Comparison of ENCODE assay signal across 21 cellular contexts in genomic region chr1:37868466-37868865, GRCh38. TPM values are rescaled to one million over a fixed set of nuclear protein-coding genes. Genes with fewer than 3 reads are reported as not detected.
A peak's percentile ranks its signal among the peaks of the same experiment; 100 is the strongest.
DNase-seq lines count a peak whose midpoint lies in the region; ATAC-seq and FAIRE-seq lines count a peak whose summit lies in the region.
"Had no signal": no experiment of that assay in that cellular context is flagged by ENCODE, and none has a peak within 500 bp of the region (broad histone marks: within the 10 kb centered on the region; RNA-seq: fewer than 3 reads in every experiment).

No MANE protein-coding gene starts in this region.

- no peak overlapping the region for H3K4me3 Mint-ChIP-seq in activated naive CD8-positive, alpha-beta T cell
- H3K4me3 Mint-ChIP-seq in activated naive CD8-positive, alpha-beta T cell treated with anti-CD3 and anti-CD28 coated beads for 36 hours = no peak overlapping the region
- no peak overlapping the region for H3K4me3 Mint-ChIP-seq in activated T-helper 1 cell treated with anti-CD3 and anti-CD28 coated beads, Interleukin-12 subunit alpha, Interleukin-12 subunit beta, Interleukin-2, Interleukin-4 antibody, amounts not matched to agents 30 ng/mL and 10 ng/mL and 1 ng/mL, durations not matched to agents 14 hours and 24 hours and 36 hours
- no peak overlapping the region for H3K4me3 Mint-ChIP-seq in effector memory CD8-positive, alpha-beta T cell
- H3K4me3 Mint-ChIP-seq: CD4-positive, alpha-beta T cell had no signal

- no peaks in the 10 kb centered on the region for H3K9me3 ChIP-seq in small intestine (ENCODE audit: control insufficient read depth, low read depth)
- H3K9me3 ChIP-seq: BLaER1 treated with 17β-estradiol and CSF1 and Interleukin-3, amounts not matched to agents 10 nM and 100 nM; SJCRH30 had no signal

- peaks cover 9% of the 10 kb centered on the region for H3K36me3 Mint-ChIP-seq in activated naive CD8-positive, alpha-beta T cell
- peaks cover 20% of the 10 kb centered on the region for H3K36me3 Mint-ChIP-seq in activated naive CD8-positive, alpha-beta T cell treated with anti-CD3 and anti-CD28 coated beads for 36 hours
- H3K36me3 Mint-ChIP-seq in activated T-helper 1 cell treated with anti-CD3 and anti-CD28 coated beads, Interleukin-12 subunit alpha, Interleukin-12 subunit beta, Interleukin-2, Interleukin-4 antibody, amounts not matched to agents 30 ng/mL and 10 ng/mL and 1 ng/mL, durations not matched to agents 14 hours and 24 hours and 36 hours (ENCODE audit: low read depth) = peaks cover 36% of the 10 kb centered on the region
- H3K36me3 Mint-ChIP-seq in effector memory CD8-positive, alpha-beta T cell (ENCODE audit: insufficient read depth) = peaks cover 82% of the 10 kb centered on the region

- no peak overlapping the region for H3K27ac ChIP-seq in small intestine (ENCODE audit: low read depth in 1 of 2, low read length in 1 of 2)
- H3K27ac ChIP-seq: BLaER1 treated with 17β-estradiol and CSF1 and Interleukin-3, amounts not matched to agents 10 nM and 100 nM; KMS-11; SJCRH30 had no signal

- no peaks in the 10 kb centered on the region for H3K27me3 Mint-ChIP-seq in activated naive CD8-positive, alpha-beta T cell
- H3K27me3 Mint-ChIP-seq in activated naive CD8-positive, alpha-beta T cell treated with anti-CD3 and anti-CD28 coated beads for 36 hours = no peaks in the 10 kb centered on the region
- H3K27me3 Mint-ChIP-seq in activated T-helper 1 cell treated with anti-CD3 and anti-CD28 coated beads, Interleukin-12 subunit alpha, Interleukin-12 subunit beta, Interleukin-2, Interleukin-4 antibody, amounts not matched to agents 30 ng/mL and 10 ng/mL and 1 ng/mL, durations not matched to agents 14 hours and 24 hours and 36 hours (ENCODE audit: insufficient read depth) = no peaks in the 10 kb centered on the region
- no peaks in the 10 kb centered on the region for H3K27me3 Mint-ChIP-seq in effector memory CD8-positive, alpha-beta T cell
- H3K27me3 Mint-ChIP-seq: CD4-positive, alpha-beta T cell had no signal

- no peaks in the 10 kb centered on the region for H3K9me3 Mint-ChIP-seq in activated naive CD8-positive, alpha-beta T cell (ENCODE audit: low read depth)
- no peaks in the 10 kb centered on the region for H3K9me3 Mint-ChIP-seq in activated naive CD8-positive, alpha-beta T cell treated with anti-CD3 and anti-CD28 coated beads for 36 hours
- H3K9me3 Mint-ChIP-seq in activated T-helper 1 cell treated with anti-CD3 and anti-CD28 coated beads, Interleukin-12 subunit alpha, Interleukin-12 subunit beta, Interleukin-2, Interleukin-4 antibody, amounts not matched to agents 30 ng/mL and 10 ng/mL and 1 ng/mL, durations not matched to agents 14 hours and 24 hours and 36 hours = no peaks in the 10 kb centered on the region
- H3K9me3 Mint-ChIP-seq in effector memory CD8-positive, alpha-beta T cell = no peaks in the 10 kb centered on the region
- H3K9me3 Mint-ChIP-seq: CD4-positive, alpha-beta T cell had no signal

- no peak for FAIRE-seq in small intestine (lab: Jason Lieb, UNC)
- FAIRE-seq: D721Med, GM19239, RCC 7860 had no signal

- no peaks in the 10 kb centered on the region for H3K4me1 ChIP-seq in small intestine (ENCODE audit: control insufficient read depth in 2 of 2, insufficient read depth in 1 of 2, low read depth in 1 of 2, low read length in 1 of 2)
- H3K4me1 ChIP-seq: BLaER1 treated with 17β-estradiol and CSF1 and Interleukin-3, amounts not matched to agents 10 nM and 100 nM; SJCRH30 had no signal

- H3K36me3 ChIP-seq in small intestine (ENCODE audit: control insufficient read depth in 2 of 2, insufficient read depth in 2 of 2, low read length in 2 of 2) = peaks cover 9 to 15% of the 10 kb centered on the region in 2 donors

- no peak overlapping the region for H3K4me3 ChIP-seq in small intestine (ENCODE audit: low read depth in 1 of 2, low read length in 2 of 2)
- H3K4me3 ChIP-seq: BLaER1 treated with 17β-estradiol and CSF1 and Interleukin-3, amounts not matched to agents 10 nM and 100 nM; SJCRH30 had no signal

- no peak for DNase-seq in activated naive CD8-positive, alpha-beta T cell treated with anti-CD3 and anti-CD28 coated beads for 36 hours
- DNase-seq in activated T-helper 1 cell treated with anti-CD3 and anti-CD28 coated beads, Interleukin-12 subunit alpha, Interleukin-12 subunit beta, Interleukin-2, Interleukin-4 antibody, amounts not matched to agents 30 ng/mL and 10 ng/mL and 1 ng/mL, durations not matched to agents 14 hours and 24 hours and 36 hours (ENCODE audit: low spot score) = no peak
- DNase-seq in glomerular visceral epithelial cell (ENCODE audit: extremely low spot score) = peak; percentile 17
- DNase-seq in Right ventricle myocardium superior = no peak
- no peak for DNase-seq in small intestine
- DNase-seq in effector memory CD8-positive, alpha-beta T cell = no peak
- DNase-seq: CD4-positive, alpha-beta T cell; IMR-90; NCI-H1105 treated with DMSO at 0.1 percent for 48 hours; NCI-H146; NCI-H1930; NCI-H2107; NCI-H524; NCI-H774; SJCRH30 had no signal

- H3K4me1 Mint-ChIP-seq in activated naive CD8-positive, alpha-beta T cell (ENCODE audit: low read depth) = peaks cover 6% of the 10 kb centered on the region
- peaks cover 9% of the 10 kb centered on the region for H3K4me1 Mint-ChIP-seq in activated naive CD8-positive, alpha-beta T cell treated with anti-CD3 and anti-CD28 coated beads for 36 hours
- H3K4me1 Mint-ChIP-seq in activated T-helper 1 cell treated with anti-CD3 and anti-CD28 coated beads, Interleukin-12 subunit alpha, Interleukin-12 subunit beta, Interleukin-2, Interleukin-4 antibody, amounts not matched to agents 30 ng/mL and 10 ng/mL and 1 ng/mL, durations not matched to agents 14 hours and 24 hours and 36 hours (ENCODE audit: low read depth) = peaks cover 10% of the 10 kb centered on the region
- no peaks in the 10 kb centered on the region for H3K4me1 Mint-ChIP-seq in effector memory CD8-positive, alpha-beta T cell (ENCODE audit: low read depth in 2 of 2)

- H3K27me3 ChIP-seq in small intestine (ENCODE audit: control insufficient read depth in 2 of 2, insufficient read depth in 2 of 2, low read length in 2 of 2) = no peaks in the 10 kb centered on the region
- H3K27me3 ChIP-seq: BLaER1 treated with 17β-estradiol and CSF1 and Interleukin-3, amounts not matched to agents 10 nM and 100 nM; SJCRH30 had no signal

- intact Hi-C loops in activated T-helper 1 cell treated with anti-CD3 and anti-CD28 coated beads, Interleukin-12 subunit alpha, Interleukin-12 subunit beta, Interleukin-2, Interleukin-4 antibody, amounts not matched to agents 30 ng/mL and 10 ng/mL and 1 ng/mL, durations not matched to agents 14 hours and 24 hours and 36 hours (cut with micrococcal nuclease) = loop anchor here (10.0 kb wide), 1 partner anchor 146 kb away; the partner anchor contains the start of gene UTP11
- intact Hi-C loops in Right ventricle myocardium superior (cut with DNase I) = no loop called here

- peak overlapping the region; percentile 34 for H3K27ac Mint-ChIP-seq in activated naive CD8-positive, alpha-beta T cell
- H3K27ac Mint-ChIP-seq in activated naive CD8-positive, alpha-beta T cell treated with anti-CD3 and anti-CD28 coated beads for 36 hours = no peak overlapping the region
- H3K27ac Mint-ChIP-seq in activated T-helper 1 cell treated with anti-CD3 and anti-CD28 coated beads, Interleukin-12 subunit alpha, Interleukin-12 subunit beta, Interleukin-2, Interleukin-4 antibody, amounts not matched to agents 30 ng/mL and 10 ng/mL and 1 ng/mL, durations not matched to agents 14 hours and 24 hours and 36 hours = peak overlapping the region; percentile 47
- peak overlapping the region in 1 of 2 donors; percentile 62 for H3K27ac Mint-ChIP-seq in effector memory CD8-positive, alpha-beta T cell
- H3K27ac Mint-ChIP-seq: CD4-positive, alpha-beta T cell had no signal

- no peak for ATAC-seq in Right ventricle myocardium superior (ENCODE audit: poor library complexity)
- no peak for ATAC-seq in effector memory CD8-positive, alpha-beta T cell (replicated peaks)

- WGBS in small intestine, 3 donors = 90 to 98% (median 94%) methylated on average over 2 of the region's 2 CpGs

RNA-seq across cellular contexts. Expression of gene MTF1, which starts 9.1 kb away (rescaled TPM):
- total RNA-seq in activated naive CD8-positive, alpha-beta T cell treated with anti-CD3 and anti-CD28 coated beads for 36 hours = 10 to 100 TPM; 31.2 to 31.4 TPM
- total RNA-seq in activated T-helper 1 cell treated with anti-CD3 and anti-CD28 coated beads, Interleukin-12 subunit alpha, Interleukin-12 subunit beta, Interleukin-2, Interleukin-4 antibody, amounts not matched to agents 30 ng/mL and 10 ng/mL and 1 ng/mL, durations not matched to agents 14 hours and 24 hours and 36 hours = 31.7 and 35.3 TPM in 2 replicates
- total RNA-seq in Right ventricle myocardium superior = 12.5 TPM
- 1 to 10 TPM; 1.6 to 4.3 (median 1.8) TPM for polyA plus RNA-seq in small intestine
